Comparison of ENCODE assay signal across 1 cellular context in the genomic region with DNA sequence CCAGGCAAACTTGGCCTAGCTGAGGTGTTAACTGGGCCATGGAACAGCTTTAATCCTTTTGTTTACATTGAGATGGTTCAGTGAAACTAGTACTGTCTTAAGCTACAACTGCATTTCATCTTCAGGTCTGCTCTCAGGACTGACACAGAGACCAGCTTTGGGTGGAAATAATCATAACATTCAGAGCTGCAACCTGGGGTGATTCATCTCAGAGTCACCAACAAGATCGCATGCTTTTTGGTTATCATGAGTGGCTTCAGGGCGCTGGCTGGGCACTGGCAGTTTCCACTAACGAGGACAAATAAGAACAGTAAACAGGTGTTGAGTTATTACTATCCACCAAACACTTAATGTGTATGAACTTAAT.
TF ChIP-seq lines count a peak whose summit lies in the region.

No MANE protein-coding gene starts in this region.

TF ChIP-seq in GM23338, 12 proteins besides CTCF, POLR2A, EP300 and RAD21:
- TF ChIP-seq ZNF462 (CRISPR knock-in tag; IDR thresholded peaks at IDR 0.05): no peak
- no peak for TF ChIP-seq EZH2 (IDR thresholded peaks at IDR 0.05; ENCODE audit: low read depth, unreplicated experiment)
- TF ChIP-seq, protein P1, sequence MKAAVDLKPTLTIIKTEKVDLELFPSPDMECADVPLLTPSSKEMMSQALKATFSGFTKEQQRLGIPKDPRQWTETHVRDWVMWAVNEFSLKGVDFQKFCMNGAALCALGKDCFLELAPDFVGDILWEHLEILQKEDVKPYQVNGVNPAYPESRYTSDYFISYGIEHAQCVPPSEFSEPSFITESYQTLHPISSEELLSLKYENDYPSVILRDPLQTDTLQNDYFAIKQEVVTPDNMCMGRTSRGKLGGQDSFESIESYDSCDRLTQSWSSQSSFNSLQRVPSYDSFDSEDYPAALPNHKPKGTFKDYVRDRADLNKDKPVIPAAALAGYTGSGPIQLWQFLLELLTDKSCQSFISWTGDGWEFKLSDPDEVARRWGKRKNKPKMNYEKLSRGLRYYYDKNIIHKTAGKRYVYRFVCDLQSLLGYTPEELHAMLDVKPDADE (IDR thresholded peaks at IDR 0.05): no peak
- no peak for TF ChIP-seq STAT1 (IDR thresholded peaks at IDR 0.05; ENCODE audit: unreplicated experiment)
- TF ChIP-seq CREB1 (CRISPR knock-in tag; IDR thresholded peaks at IDR 0.05; ENCODE audit: low read depth): no peak
- no peak for TF ChIP-seq POLR2AphosphoS5 (IDR thresholded peaks at IDR 0.05; ENCODE audit: low read depth)
- no peak for TF ChIP-seq JUNB (IDR thresholded peaks at IDR 0.05; ENCODE audit: unreplicated experiment)
- TF ChIP-seq NANOG (IDR thresholded peaks at IDR 0.05; ENCODE audit: borderline replicate concordance): no peak
- TF ChIP-seq ZNF331 (CRISPR knock-in tag; IDR thresholded peaks at IDR 0.05; ENCODE audit: low read depth): no peak
- no peak for TF ChIP-seq EZH2phosphoT487 (IDR thresholded peaks at IDR 0.05; ENCODE audit: unreplicated experiment)
- no peak for TF ChIP-seq ZNF114 (CRISPR knock-in tag; IDR thresholded peaks at IDR 0.05)
- TF ChIP-seq, protein P2, sequence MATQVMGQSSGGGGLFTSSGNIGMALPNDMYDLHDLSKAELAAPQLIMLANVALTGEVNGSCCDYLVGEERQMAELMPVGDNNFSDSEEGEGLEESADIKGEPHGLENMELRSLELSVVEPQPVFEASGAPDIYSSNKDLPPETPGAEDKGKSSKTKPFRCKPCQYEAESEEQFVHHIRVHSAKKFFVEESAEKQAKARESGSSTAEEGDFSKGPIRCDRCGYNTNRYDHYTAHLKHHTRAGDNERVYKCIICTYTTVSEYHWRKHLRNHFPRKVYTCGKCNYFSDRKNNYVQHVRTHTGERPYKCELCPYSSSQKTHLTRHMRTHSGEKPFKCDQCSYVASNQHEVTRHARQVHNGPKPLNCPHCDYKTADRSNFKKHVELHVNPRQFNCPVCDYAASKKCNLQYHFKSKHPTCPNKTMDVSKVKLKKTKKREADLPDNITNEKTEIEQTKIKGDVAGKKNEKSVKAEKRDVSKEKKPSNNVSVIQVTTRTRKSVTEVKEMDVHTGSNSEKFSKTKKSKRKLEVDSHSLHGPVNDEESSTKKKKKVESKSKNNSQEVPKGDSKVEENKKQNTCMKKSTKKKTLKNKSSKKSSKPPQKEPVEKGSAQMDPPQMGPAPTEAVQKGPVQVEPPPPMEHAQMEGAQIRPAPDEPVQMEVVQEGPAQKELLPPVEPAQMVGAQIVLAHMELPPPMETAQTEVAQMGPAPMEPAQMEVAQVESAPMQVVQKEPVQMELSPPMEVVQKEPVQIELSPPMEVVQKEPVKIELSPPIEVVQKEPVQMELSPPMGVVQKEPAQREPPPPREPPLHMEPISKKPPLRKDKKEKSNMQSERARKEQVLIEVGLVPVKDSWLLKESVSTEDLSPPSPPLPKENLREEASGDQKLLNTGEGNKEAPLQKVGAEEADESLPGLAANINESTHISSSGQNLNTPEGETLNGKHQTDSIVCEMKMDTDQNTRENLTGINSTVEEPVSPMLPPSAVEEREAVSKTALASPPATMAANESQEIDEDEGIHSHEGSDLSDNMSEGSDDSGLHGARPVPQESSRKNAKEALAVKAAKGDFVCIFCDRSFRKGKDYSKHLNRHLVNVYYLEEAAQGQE (IDR thresholded peaks at IDR 0.05; ENCODE audit: unreplicated experiment): no peak
